Comparison of ENCODE assay signal across 11 cellular contexts in genomic region chr15:77179541-77179998, GRCh38.
DNase-seq lines count a peak whose midpoint lies in the region; ATAC-seq and TF ChIP-seq lines count a peak whose summit lies in the region.
"Had no signal": no experiment of that assay in that cellular context is flagged by ENCODE, and none has a peak within 500 bp of the region (broad histone marks: within the 10 kb centered on the region; RNA-seq: fewer than 3 reads in every experiment).

No MANE protein-coding gene starts in this region.

- intact Hi-C loops in natural killer cell (cut with micrococcal nuclease): loop anchor here (2.0 kb wide), 3 partner anchors 19 to 317 kb away; no protein-coding TSS in a partner anchor

- POLR2A ChIA-PET in activated CD4-positive, alpha-beta T cell treated with anti-CD3 and anti-CD28 coated beads, Interleukin-2, amount 10 ng/mL, durations not matched to agents 7 days and 5 days (lab: Charles Lee): interaction anchor here (0.7 kb wide), 1 partner anchor 156 kb away, joined by 3 read pairs; no protein-coding TSS in a partner anchor
- POLR2A ChIA-PET in T-cell (lab: Charles Lee): no interaction called here

- peak; percentile 51 for DNase-seq in activated CD4-positive, alpha-beta T cell treated with anti-CD3 and anti-CD28 coated beads, Interleukin-2, amount 10 ng/mL, durations not matched to agents 7 days and 5 days
- no peak for DNase-seq in activated CD4-positive, alpha-beta T cell treated with anti-CD3 and anti-CD28 coated beads for 1 hour
- peak in 2 of 34 experiments; percentile 7 to 14 for DNase-seq in T-cell
- DNase-seq in natural killer cell: peak; percentile 26
- no peak for DNase-seq in hippocampal formation (lab: John Stamatoyannopoulos, UW)
- no peak for DNase-seq in ecto neural progenitor cell (ENCODE audit: low spot score)
- no peak for DNase-seq in GF-D8 (lab: John Stamatoyannopoulos, UW)
- DNase-seq: anterior cingulate cortex; GOT3; NK-92 treated with Interleukin-12 subunit alpha and Interleukin-12 subunit beta, amount 100 ng/mL, for 24 hours had no signal

- H3K4me3 Mint-ChIP-seq in activated CD4-positive, alpha-beta T cell treated with anti-CD3 and anti-CD28 coated beads, Interleukin-2, amount 10 ng/mL, durations not matched to agents 7 days and 5 days: peak overlapping the region; percentile 16
- peak overlapping the region; percentile 25 to 54 (median 39) for H3K4me3 Mint-ChIP-seq in T-cell
- H3K4me3 Mint-ChIP-seq in natural killer cell: peak overlapping the region; percentile 79

- no peak for TF ChIP-seq CTCF in natural killer cell (IDR thresholded peaks at IDR 0.05)

- CTCF ChIA-PET in activated CD4-positive, alpha-beta T cell treated with anti-CD3 and anti-CD28 coated beads, Interleukin-2, amount 10 ng/mL, durations not matched to agents 7 days and 5 days (lab: Charles Lee): no interaction called here
- CTCF ChIA-PET in T-cell (lab: Charles Lee): no interaction called here

- H3K4me1 Mint-ChIP-seq in activated CD4-positive, alpha-beta T cell treated with anti-CD3 and anti-CD28 coated beads, Interleukin-2, amount 10 ng/mL, durations not matched to agents 7 days and 5 days: peaks cover 49% of the 10 kb centered on the region
- peaks cover 40 to 44% (median 43%) of the 10 kb centered on the region in 3 donors for H3K4me1 Mint-ChIP-seq in T-cell
- H3K4me1 Mint-ChIP-seq in natural killer cell: peaks cover 48 to 51% of the 10 kb centered on the region in 2 donors

- H3K36me3 Mint-ChIP-seq in activated CD4-positive, alpha-beta T cell treated with anti-CD3 and anti-CD28 coated beads, Interleukin-2, amount 10 ng/mL, durations not matched to agents 7 days and 5 days (ENCODE audit: low read depth): peaks cover 8% of the 10 kb centered on the region
- peaks cover 2% of the 10 kb centered on the region for H3K36me3 Mint-ChIP-seq in T-cell
- H3K36me3 Mint-ChIP-seq in natural killer cell: no peaks in the 10 kb centered on the region

- ATAC-seq in HG02678 (IDR thresholded peaks at IDR 0.05; ENCODE audit: unreplicated experiment) (peak; percentile 63), T-cell (replicated peaks in 1 of 4) (peak; percentile 57 to 75 (median 66)), natural killer cell (peak; percentile 59 to 74 (median 73))

- peak overlapping the region; percentile 91 for H3K27ac Mint-ChIP-seq in activated CD4-positive, alpha-beta T cell treated with anti-CD3 and anti-CD28 coated beads, Interleukin-2, amount 10 ng/mL, durations not matched to agents 7 days and 5 days
- peak overlapping the region; percentile 88 to 94 for H3K27ac Mint-ChIP-seq in T-cell
- H3K27ac Mint-ChIP-seq in natural killer cell: peak overlapping the region; percentile 86 to 89

- no peaks in the 10 kb centered on the region for H3K27me3 Mint-ChIP-seq in activated CD4-positive, alpha-beta T cell treated with anti-CD3 and anti-CD28 coated beads, Interleukin-2, amount 10 ng/mL, durations not matched to agents 7 days and 5 days
- H3K27me3 Mint-ChIP-seq in T-cell: no peaks in the 10 kb centered on the region
- H3K27me3 Mint-ChIP-seq in natural killer cell (ENCODE audit: low read depth in 2 of 2): no peaks in the 10 kb centered on the region

- no peaks in the 10 kb centered on the region for H3K9me3 Mint-ChIP-seq in activated CD4-positive, alpha-beta T cell treated with anti-CD3 and anti-CD28 coated beads, Interleukin-2, amount 10 ng/mL, durations not matched to agents 7 days and 5 days
- H3K9me3 Mint-ChIP-seq in T-cell (no peaks in the 10 kb centered on the region), natural killer cell (no peaks in the 10 kb centered on the region)

Comparison
In these comparisons a context has a peak if more than half of its experiments do, and no peak if none do; other contexts are left out.
1. DNase-seq: peak in activated CD4-positive, alpha-beta T cell treated with anti-CD3 and anti-CD28 coated beads, Interleukin-2, amount 10 ng/mL, durations not matched to agents 7 days and 5 days (single experiment) and natural killer cell (single experiment); none in activated CD4-positive, alpha-beta T cell treated with anti-CD3 and anti-CD28 coated beads for 1 hour (single experiment), hippocampal formation (0 of 2), ecto neural progenitor cell (single experiment) and GF-D8 (single experiment).
2. H3K4me3 Mint-ChIP-seq: peak in every context shown above with its lines; median percentile 79 in natural killer cell; 39 in T-cell; 16 in activated CD4-positive, alpha-beta T cell treated with anti-CD3 and anti-CD28 coated beads, Interleukin-2, amount 10 ng/mL, durations not matched to agents 7 days and 5 days.
3. Peak in every context shown above with its lines, with median percentiles within 50 percentile points of each other: H3K27ac Mint-ChIP-seq and ATAC-seq.